1 cellular context compared by ENCODE assay signal in genomic region chr7:95919574-95919973, GRCh38.
TF ChIP-seq lines count a peak whose summit lies in the region.

No MANE protein-coding gene starts in this region.

TF ChIP-seq in HCT116, 20 proteins besides CTCF, POLR2A, EP300 and RAD21:
- TF ChIP-seq TCF7L2 (IDR thresholded peaks at IDR 0.05; ENCODE audit: borderline replicate concordance, extremely low read depth, insufficient read depth, insufficient read length) (no peak), SP1 (IDR thresholded peaks at IDR 0.05; ENCODE audit: low read depth) (no peak), MAX (IDR thresholded peaks at IDR 0.05) (no peak), ELF1 (IDR thresholded peaks at IDR 0.05; ENCODE audit: borderline replicate concordance, low read depth) (no peak), ZFX (IDR thresholded peaks at IDR 0.05) (no peak), JUND (IDR thresholded peaks at IDR 0.05) (no peak), EZH2phosphoT487 (IDR thresholded peaks at IDR 0.05; ENCODE audit: borderline replicate concordance) (no peak), EGR1 (IDR thresholded peaks at IDR 0.05; ENCODE audit: low read depth) (no peak), YY1 (IDR thresholded peaks at IDR 0.05; ENCODE audit: extremely low read depth, insufficient replicate concordance, low read depth, low read length) (no peak), ATF3 (IDR thresholded peaks at IDR 0.05) (no peak), SIN3A (IDR thresholded peaks at IDR 0.05; ENCODE audit: low read depth) (no peak)
